27 cellular contexts compared by ENCODE assay signal in genomic region chr6:77037439-77037838, GRCh38.
"Had no signal": no experiment of that assay in that cellular context is flagged by ENCODE, and none has a peak within 500 bp of the region (broad histone marks: within the 10 kb centered on the region; RNA-seq: fewer than 3 reads in every experiment).

No MANE protein-coding gene starts in this region.

- H3K9me3 ChIP-seq: gastrocnemius medialis, neutrophil, pancreas, right lobe of liver, thoracic aorta, transverse colon, uterus had no signal

- H3K27me3 Mint-ChIP-seq: naive B cell; natural killer cell treated with Interleukin-12 subunit alpha and Interleukin-12 subunit beta and Interleukin-15 and Interleukin-18, amount 100 ng/mL, for 72 hours; stimulated activated naive B cell treated with anti-CD40 and anti-IgM and Interleukin-4, amounts not matched to agents 10 μg/mL and 1 μg/mL and 100 μg/mL, for 72 hours; stimulated activated naive CD8-positive, alpha-beta T cell treated with anti-CD3 and anti-CD28 coated beads, Interleukin-15, Interleukin-2, amounts not matched to agents 100 ng/mL and 50 ng/mL, for 24 hours had no signal

- H3K9me3 Mint-ChIP-seq: neural crest cell had no signal

- H3K4me3 Mint-ChIP-seq: endodermal cell; mesothelial cell of epicardium; natural killer cell treated with Interleukin-12 subunit alpha and Interleukin-12 subunit beta and Interleukin-15 and Interleukin-18, amount 100 ng/mL, for 72 hours; neural crest cell; stimulated activated naive B cell treated with anti-CD40 and anti-IgM and Interleukin-4, amounts not matched to agents 10 μg/mL and 1 μg/mL and 100 μg/mL, for 72 hours; stimulated activated naive CD8-positive, alpha-beta T cell treated with anti-CD3 and anti-CD28 coated beads, Interleukin-15, Interleukin-2, amounts not matched to agents 100 ng/mL and 50 ng/mL, for 24 hours had no signal

- H3K36me3 Mint-ChIP-seq: mesothelial cell of epicardium; naive B cell; stimulated activated naive B cell treated with anti-CD40 and anti-IgM and Interleukin-4, amounts not matched to agents 10 μg/mL and 1 μg/mL and 100 μg/mL, for 72 hours had no signal

- H3K4me1 Mint-ChIP-seq: naive B cell; neural crest cell; stimulated activated naive B cell treated with anti-CD40 and anti-IgM and Interleukin-4, amounts not matched to agents 10 μg/mL and 1 μg/mL and 100 μg/mL, for 72 hours had no signal

- H3K27ac Mint-ChIP-seq: endodermal cell; mesothelial cell of epicardium; natural killer cell treated with Interleukin-12 subunit alpha and Interleukin-12 subunit beta and Interleukin-15 and Interleukin-18, amount 100 ng/mL, for 72 hours; stimulated activated naive B cell treated with anti-CD40 and anti-IgM and Interleukin-4, amounts not matched to agents 10 μg/mL and 1 μg/mL and 100 μg/mL, for 72 hours; stimulated activated naive CD8-positive, alpha-beta T cell treated with anti-CD3 and anti-CD28 coated beads, Interleukin-15, Interleukin-2, amounts not matched to agents 100 ng/mL and 50 ng/mL, for 24 hours had no signal

- ATAC-seq: gastrocnemius medialis; left lobe of liver; mucosa of descending colon; natural killer cell treated with Interleukin-12 subunit alpha and Interleukin-12 subunit beta and Interleukin-15 and Interleukin-18, amount 100 ng/mL, for 72 hours; pancreas; right lobe of liver; stimulated activated naive B cell treated with anti-CD40 and anti-IgM and Interleukin-4, amounts not matched to agents 10 μg/mL and 1 μg/mL and 100 μg/mL, for 72 hours; upper lobe of right lung had no signal

- DNase-seq: effector CD8-positive, alpha-beta T cell; endodermal cell; erythroblast; gastrocnemius medialis; head of caudate nucleus; kidney; mesenchymal stem cell; mucosa of descending colon; naive B cell; pancreas; right lobe of liver; small intestine; stimulated activated CD4-positive, alpha-beta T cell treated with anti-CD3 and anti-CD28 coated beads, Interleukin-15, amount 100 ng/mL, for 24 hours; stimulated activated CD4-positive, alpha-beta T cell treated with anti-CD3 and anti-CD28 coated beads, Interleukin-2, amount 100 ng/mL, for 48 hours; stimulated activated naive B cell treated with anti-CD40 and anti-IgM and Interleukin-4, amounts not matched to agents 10 μg/mL and 1 μg/mL and 100 μg/mL, for 72 hours; transverse colon; upper lobe of right lung; uterus had no signal

- H3K27ac ChIP-seq: gastrocnemius medialis, neutrophil, pancreas, right lobe of liver, thoracic aorta, transverse colon, upper lobe of right lung, uterus had no signal

- H3K36me3 ChIP-seq: gastrocnemius medialis, neutrophil, pancreas, right lobe of liver, thoracic aorta, transverse colon, upper lobe of right lung, uterus had no signal

- H3K27me3 ChIP-seq: gastrocnemius medialis, neutrophil, pancreas, right lobe of liver, transverse colon, upper lobe of right lung, uterus had no signal

- H3K4me1 ChIP-seq: gastrocnemius medialis, pancreas, right lobe of liver, transverse colon, upper lobe of right lung, uterus had no signal

- FAIRE-seq: colon, kidney, pancreas, small intestine had no signal

- H3K4me3 ChIP-seq: gastrocnemius medialis, lung, mucosa of descending colon, pancreas, right lobe of liver, thoracic aorta, transverse colon, upper lobe of right lung, uterus had no signal
